ENCODE assay signal across 1 cellular context in the genomic region with DNA sequence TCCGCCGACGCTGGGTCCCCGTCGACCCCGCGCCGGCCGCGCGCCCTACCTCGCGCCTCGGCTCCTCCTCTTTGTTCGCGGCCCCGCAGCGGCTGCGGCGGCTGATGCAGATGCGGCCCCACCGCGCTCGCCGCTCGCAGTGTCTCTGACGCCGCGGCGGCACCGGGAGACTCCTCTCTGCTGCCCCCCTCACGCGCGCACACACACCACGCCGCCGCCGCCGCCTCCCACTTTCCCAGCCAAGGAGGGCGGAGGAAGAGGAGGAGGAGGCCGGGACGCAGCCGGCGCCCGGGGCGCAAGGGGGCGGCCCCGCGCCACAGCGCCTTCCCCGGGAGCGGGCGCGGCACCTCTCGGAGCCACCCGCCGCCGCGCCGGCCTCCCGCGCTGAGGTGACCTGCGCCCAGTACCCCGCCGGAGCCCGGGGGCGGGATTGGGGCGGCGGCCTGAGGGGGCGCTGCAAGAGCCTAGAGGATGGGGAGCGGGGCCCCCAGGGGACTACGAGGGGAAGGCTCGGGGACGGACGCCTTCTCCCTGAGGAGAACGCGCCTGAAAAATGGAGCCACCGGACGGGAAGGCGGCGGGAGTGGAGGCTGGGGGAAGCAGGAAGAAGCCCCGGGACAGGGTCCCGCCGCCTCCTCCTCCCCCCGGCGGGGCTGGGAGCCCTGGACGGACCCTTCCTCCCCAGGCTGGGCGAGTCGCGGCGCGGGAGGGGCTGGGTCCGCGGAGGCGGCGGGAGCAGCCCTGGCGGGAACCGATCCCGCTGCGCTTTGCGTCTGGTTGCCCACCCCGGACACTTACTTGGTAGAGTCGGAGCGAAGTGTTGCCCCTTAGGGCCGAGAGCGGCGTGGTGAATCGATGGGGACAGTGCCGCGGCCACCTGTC.
TF ChIP-seq lines count a peak whose summit lies in the region.

A gene (minus strand): TSS at position 147 of the 882 bp plus-strand sequence. CDS start 1,744 bp downstream, outside the sequence.

TF ChIP-seq in HepG2, 621 proteins besides CTCF, POLR2A, EP300 and RAD21 (continued from another document and continues in another):
- TF ChIP-seq FOXA3 (CRISPR knock-in tag; IDR thresholded peaks at IDR 0.05) (no peak), REL (CRISPR knock-in tag; conservative IDR thresholded peaks at IDR 0.05) (peak; percentile 58; the same call in 1 of the 2 replicates), KDM6A (CRISPR knock-in tag; IDR thresholded peaks at IDR 0.05; ENCODE audit: low read depth) (no peak), ZNF432 (CRISPR knock-in tag; IDR thresholded peaks at IDR 0.05; ENCODE audit: borderline replicate concordance) (no peak), PCBP1 (IDR thresholded peaks at IDR 0.05; ENCODE audit: borderline replicate concordance, low read depth, low read length) (no peak), CBX1 (IDR thresholded peaks at IDR 0.05; ENCODE audit: low read depth) (no peak), SALL2 (CRISPR knock-in tag; IDR thresholded peaks at IDR 0.05) (no peak), HOXA9 (CRISPR knock-in tag; IDR thresholded peaks at IDR 0.05; ENCODE audit: borderline replicate concordance) (no peak), ZFP90 (CRISPR knock-in tag; IDR thresholded peaks at IDR 0.05; ENCODE audit: borderline replicate concordance) (no peak), ZNF567 (CRISPR knock-in tag; IDR thresholded peaks at IDR 0.05; ENCODE audit: borderline replicate concordance) (no peak), RARG (CRISPR knock-in tag; IDR thresholded peaks at IDR 0.05; ENCODE audit: low read depth) (no peak), ZNF768 (CRISPR knock-in tag; IDR thresholded peaks at IDR 0.05) (0 out of 2 replicates have a peak, but pooled peaks have one; percentile 28), KDM5A (IDR thresholded peaks at IDR 0.05; ENCODE audit: borderline replicate concordance, low read length) (no peak), HNRNPH1 (optimal IDR thresholded peaks at IDR 0.05; ENCODE audit: low read depth, low read length) (no peak), FOXK1 (CRISPR knock-in tag; IDR thresholded peaks at IDR 0.05; ENCODE audit: borderline replicate concordance, low read depth) (no peak), NR2F1 (CRISPR knock-in tag; IDR thresholded peaks at IDR 0.05) (no peak), ZNF12 (CRISPR knock-in tag; IDR thresholded peaks at IDR 0.05) (no peak), ZNF20 (CRISPR knock-in tag; IDR thresholded peaks at IDR 0.05) (no peak), YEATS2 (CRISPR knock-in tag; IDR thresholded peaks at IDR 0.05; ENCODE audit: borderline replicate concordance) (no peak), NPAS2 (CRISPR knock-in tag; IDR thresholded peaks at IDR 0.05; ENCODE audit: borderline replicate concordance) (no peak)
- TF ChIP-seq, protein P1, sequence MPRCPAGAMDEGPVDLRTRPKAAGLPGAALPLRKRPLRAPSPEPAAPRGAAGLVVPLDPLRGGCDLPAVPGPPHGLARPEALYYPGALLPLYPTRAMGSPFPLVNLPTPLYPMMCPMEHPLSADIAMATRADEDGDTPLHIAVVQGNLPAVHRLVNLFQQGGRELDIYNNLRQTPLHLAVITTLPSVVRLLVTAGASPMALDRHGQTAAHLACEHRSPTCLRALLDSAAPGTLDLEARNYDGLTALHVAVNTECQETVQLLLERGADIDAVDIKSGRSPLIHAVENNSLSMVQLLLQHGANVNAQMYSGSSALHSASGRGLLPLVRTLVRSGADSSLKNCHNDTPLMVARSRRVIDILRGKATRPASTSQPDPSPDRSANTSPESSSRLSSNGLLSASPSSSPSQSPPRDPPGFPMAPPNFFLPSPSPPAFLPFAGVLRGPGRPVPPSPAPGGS (CRISPR knock-in tag; IDR thresholded peaks at IDR 0.05), result no peak; the same call in 1 of the 2 replicates
- TF ChIP-seq, protein P2, sequence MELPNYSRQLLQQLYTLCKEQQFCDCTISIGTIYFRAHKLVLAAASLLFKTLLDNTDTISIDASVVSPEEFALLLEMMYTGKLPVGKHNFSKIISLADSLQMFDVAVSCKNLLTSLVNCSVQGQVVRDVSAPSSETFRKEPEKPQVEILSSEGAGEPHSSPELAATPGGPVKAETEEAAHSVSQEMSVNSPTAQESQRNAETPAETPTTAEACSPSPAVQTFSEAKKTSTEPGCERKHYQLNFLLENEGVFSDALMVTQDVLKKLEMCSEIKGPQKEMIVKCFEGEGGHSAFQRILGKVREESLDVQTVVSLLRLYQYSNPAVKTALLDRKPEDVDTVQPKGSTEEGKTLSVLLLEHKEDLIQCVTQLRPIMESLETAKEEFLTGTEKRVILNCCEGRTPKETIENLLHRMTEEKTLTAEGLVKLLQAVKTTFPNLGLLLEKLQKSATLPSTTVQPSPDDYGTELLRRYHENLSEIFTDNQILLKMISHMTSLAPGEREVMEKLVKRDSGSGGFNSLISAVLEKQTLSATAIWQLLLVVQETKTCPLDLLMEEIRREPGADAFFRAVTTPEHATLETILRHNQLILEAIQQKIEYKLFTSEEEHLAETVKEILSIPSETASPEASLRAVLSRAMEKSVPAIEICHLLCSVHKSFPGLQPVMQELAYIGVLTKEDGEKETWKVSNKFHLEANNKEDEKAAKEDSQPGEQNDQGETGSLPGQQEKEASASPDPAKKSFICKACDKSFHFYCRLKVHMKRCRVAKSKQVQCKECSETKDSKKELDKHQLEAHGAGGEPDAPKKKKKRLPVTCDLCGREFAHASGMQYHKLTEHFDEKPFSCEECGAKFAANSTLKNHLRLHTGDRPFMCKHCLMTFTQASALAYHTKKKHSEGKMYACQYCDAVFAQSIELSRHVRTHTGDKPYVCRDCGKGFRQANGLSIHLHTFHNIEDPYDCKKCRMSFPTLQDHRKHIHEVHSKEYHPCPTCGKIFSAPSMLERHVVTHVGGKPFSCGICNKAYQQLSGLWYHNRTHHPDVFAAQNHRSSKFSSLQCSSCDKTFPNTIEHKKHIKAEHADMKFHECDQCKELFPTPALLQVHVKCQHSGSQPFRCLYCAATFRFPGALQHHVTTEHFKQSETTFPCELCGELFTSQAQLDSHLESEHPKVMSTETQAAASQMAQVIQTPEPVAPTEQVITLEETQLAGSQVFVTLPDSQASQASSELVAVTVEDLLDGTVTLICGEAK (IDR thresholded peaks at IDR 0.05), result no peak
- TF ChIP-seq, protein P2 (CRISPR knock-in tag; IDR thresholded peaks at IDR 0.05), result no peak
- TF ChIP-seq, protein P3, sequence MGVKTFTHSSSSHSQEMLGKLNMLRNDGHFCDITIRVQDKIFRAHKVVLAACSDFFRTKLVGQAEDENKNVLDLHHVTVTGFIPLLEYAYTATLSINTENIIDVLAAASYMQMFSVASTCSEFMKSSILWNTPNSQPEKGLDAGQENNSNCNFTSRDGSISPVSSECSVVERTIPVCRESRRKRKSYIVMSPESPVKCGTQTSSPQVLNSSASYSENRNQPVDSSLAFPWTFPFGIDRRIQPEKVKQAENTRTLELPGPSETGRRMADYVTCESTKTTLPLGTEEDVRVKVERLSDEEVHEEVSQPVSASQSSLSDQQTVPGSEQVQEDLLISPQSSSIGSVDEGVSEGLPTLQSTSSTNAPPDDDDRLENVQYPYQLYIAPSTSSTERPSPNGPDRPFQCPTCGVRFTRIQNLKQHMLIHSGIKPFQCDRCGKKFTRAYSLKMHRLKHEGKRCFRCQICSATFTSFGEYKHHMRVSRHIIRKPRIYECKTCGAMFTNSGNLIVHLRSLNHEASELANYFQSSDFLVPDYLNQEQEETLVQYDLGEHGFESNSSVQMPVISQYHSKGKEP (CRISPR knock-in tag; IDR thresholded peaks at IDR 0.05), result no peak
- TF ChIP-seq, protein P4, sequence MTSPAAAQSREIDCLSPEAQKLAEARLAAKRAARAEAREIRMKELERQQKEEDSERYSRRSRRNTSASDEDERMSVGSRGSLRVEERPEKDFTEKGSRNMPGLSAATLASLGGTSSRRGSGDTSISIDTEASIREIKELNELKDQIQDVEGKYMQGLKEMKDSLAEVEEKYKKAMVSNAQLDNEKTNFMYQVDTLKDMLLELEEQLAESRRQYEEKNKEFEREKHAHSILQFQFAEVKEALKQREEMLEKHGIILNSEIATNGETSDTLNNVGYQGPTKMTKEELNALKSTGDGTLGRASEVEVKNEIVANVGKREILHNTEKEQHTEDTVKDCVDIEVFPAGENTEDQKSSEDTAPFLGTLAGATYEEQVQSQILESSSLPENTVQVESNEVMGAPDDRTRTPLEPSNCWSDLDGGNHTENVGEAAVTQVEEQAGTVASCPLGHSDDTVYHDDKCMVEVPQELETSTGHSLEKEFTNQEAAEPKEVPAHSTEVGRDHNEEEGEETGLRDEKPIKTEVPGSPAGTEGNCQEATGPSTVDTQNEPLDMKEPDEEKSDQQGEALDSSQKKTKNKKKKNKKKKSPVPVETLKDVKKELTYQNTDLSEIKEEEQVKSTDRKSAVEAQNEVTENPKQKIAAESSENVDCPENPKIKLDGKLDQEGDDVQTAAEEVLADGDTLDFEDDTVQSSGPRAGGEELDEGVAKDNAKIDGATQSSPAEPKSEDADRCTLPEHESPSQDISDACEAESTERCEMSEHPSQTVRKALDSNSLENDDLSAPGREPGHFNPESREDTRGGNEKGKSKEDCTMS (CRISPR knock-in tag; conservative IDR thresholded peaks at IDR 0.05), result no peak
- TF ChIP-seq, protein P5, sequence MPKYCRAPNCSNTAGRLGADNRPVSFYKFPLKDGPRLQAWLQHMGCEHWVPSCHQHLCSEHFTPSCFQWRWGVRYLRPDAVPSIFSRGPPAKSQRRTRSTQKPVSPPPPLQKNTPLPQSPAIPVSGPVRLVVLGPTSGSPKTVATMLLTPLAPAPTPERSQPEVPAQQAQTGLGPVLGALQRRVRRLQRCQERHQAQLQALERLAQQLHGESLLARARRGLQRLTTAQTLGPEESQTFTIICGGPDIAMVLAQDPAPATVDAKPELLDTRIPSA (CRISPR knock-in tag; IDR thresholded peaks at IDR 0.05; ENCODE audit: borderline replicate concordance), result 0 out of 2 replicates have a peak, but pooled peaks have one; percentile 42
- TF ChIP-seq, protein P6, sequence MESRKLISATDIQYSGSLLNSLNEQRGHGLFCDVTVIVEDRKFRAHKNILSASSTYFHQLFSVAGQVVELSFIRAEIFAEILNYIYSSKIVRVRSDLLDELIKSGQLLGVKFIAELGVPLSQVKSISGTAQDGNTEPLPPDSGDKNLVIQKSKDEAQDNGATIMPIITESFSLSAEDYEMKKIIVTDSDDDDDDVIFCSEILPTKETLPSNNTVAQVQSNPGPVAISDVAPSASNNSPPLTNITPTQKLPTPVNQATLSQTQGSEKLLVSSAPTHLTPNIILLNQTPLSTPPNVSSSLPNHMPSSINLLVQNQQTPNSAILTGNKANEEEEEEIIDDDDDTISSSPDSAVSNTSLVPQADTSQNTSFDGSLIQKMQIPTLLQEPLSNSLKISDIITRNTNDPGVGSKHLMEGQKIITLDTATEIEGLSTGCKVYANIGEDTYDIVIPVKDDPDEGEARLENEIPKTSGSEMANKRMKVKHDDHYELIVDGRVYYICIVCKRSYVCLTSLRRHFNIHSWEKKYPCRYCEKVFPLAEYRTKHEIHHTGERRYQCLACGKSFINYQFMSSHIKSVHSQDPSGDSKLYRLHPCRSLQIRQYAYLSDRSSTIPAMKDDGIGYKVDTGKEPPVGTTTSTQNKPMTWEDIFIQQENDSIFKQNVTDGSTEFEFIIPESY (CRISPR knock-in tag; IDR thresholded peaks at IDR 0.05), result no peak
- TF ChIP-seq, protein P7, sequence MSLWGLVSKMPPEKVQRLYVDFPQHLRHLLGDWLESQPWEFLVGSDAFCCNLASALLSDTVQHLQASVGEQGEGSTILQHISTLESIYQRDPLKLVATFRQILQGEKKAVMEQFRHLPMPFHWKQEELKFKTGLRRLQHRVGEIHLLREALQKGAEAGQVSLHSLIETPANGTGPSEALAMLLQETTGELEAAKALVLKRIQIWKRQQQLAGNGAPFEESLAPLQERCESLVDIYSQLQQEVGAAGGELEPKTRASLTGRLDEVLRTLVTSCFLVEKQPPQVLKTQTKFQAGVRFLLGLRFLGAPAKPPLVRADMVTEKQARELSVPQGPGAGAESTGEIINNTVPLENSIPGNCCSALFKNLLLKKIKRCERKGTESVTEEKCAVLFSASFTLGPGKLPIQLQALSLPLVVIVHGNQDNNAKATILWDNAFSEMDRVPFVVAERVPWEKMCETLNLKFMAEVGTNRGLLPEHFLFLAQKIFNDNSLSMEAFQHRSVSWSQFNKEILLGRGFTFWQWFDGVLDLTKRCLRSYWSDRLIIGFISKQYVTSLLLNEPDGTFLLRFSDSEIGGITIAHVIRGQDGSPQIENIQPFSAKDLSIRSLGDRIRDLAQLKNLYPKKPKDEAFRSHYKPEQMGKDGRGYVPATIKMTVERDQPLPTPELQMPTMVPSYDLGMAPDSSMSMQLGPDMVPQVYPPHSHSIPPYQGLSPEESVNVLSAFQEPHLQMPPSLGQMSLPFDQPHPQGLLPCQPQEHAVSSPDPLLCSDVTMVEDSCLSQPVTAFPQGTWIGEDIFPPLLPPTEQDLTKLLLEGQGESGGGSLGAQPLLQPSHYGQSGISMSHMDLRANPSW (CRISPR knock-in tag; IDR thresholded peaks at IDR 0.05; ENCODE audit: borderline replicate concordance), result no peak
